ENCODE assay signal across 24 cellular contexts in the genomic region with DNA sequence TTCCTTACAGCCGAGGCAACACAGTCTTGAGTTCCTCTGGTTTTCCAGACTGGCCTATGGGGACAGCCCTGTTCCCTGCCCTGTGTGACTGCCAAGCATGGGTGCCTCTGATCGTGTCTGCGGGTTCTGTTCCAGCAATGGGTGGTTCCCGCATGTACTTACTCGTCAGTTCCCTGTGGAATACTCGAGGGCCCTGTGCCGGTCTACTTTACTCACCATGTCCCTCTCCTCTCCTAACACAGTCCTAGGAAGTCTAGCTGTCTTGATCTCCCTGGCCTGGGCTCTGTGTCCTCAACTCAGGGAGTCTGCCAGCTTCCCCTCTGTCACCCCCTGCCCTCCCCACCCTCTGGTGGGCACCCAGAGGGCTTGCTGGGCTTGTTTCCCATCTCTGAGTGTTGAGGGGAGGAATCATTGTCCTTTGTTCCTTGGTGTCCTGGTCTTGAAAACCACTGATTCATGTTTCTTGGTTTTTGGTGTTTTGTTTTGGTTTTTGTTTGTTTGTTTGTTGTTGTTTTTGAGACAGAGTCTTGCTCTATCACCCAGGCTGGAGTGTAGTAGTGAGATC. TPM values are rescaled to one million over a fixed set of nuclear protein-coding genes. Genes with fewer than 3 reads are reported as not detected.
DNase-seq lines count a peak whose midpoint lies in the region; ATAC-seq and TF ChIP-seq lines count a peak whose summit lies in the region.
"Had no signal": no experiment of that assay in that cellular context is flagged by ENCODE, and none has a peak within 500 bp of the region (broad histone marks: within the 10 kb centered on the region; RNA-seq: fewer than 3 reads in every experiment).

No MANE protein-coding gene starts in this region.

- peaks cover 73% of the 10 kb centered on the region for H3K79me2 ChIP-seq in osteoblast (ENCODE audit: insufficient read depth, low read length)

- no peak overlapping the region for H3K27ac ChIP-seq in osteoblast (ENCODE audit: low read depth, low read length)
- H3K27ac ChIP-seq: neural progenitor cell, stomach, upper lobe of left lung had no signal

- H3K27me3 ChIP-seq in osteoblast (ENCODE audit: insufficient read depth, low read length): no peaks in the 10 kb centered on the region
- H3K27me3 ChIP-seq: neural progenitor cell, stomach, upper lobe of left lung had no signal

- H4K20me1 ChIP-seq in osteoblast (ENCODE audit: insufficient read depth, low read length): peaks cover 10% of the 10 kb centered on the region

- H3K4me1 ChIP-seq in osteoblast (ENCODE audit: insufficient read depth, low read length): peaks cover 37% of the 10 kb centered on the region
- H3K4me1 ChIP-seq: neural progenitor cell had no signal

- H3K36me3 Mint-ChIP-seq in T-helper 1 cell treated with Interleukin-12 subunit alpha and Interleukin-12 subunit beta and Interleukin-4 antibody, amounts not matched to agents 30 μg/mL and 1 μg/mL, for 36 hours (ENCODE audit: low read depth): peaks cover 27% of the 10 kb centered on the region
- H3K36me3 Mint-ChIP-seq in T-helper 17 cell (ENCODE audit: low read depth): peaks cover 7% of the 10 kb centered on the region

- in situ Hi-C loops in G401 (cut with HindIII; ENCODE audit: low sequenced_read_pairs): no loop called here

- H3K4me2 ChIP-seq in osteoblast (ENCODE audit: insufficient read depth, low read length): no peak overlapping the region
- H3K4me2 ChIP-seq: neural progenitor cell, SK-N-SH, smooth muscle cell had no signal

- H3K9me3 Mint-ChIP-seq in T-helper 1 cell treated with Interleukin-12 subunit alpha and Interleukin-12 subunit beta and Interleukin-4 antibody, amounts not matched to agents 30 μg/mL and 1 μg/mL, for 36 hours: no peaks in the 10 kb centered on the region
- H3K9me3 Mint-ChIP-seq: HFFc6, neural progenitor cell had no signal

- H3K4me1 Mint-ChIP-seq in T-helper 1 cell treated with Interleukin-12 subunit alpha and Interleukin-12 subunit beta and Interleukin-4 antibody, amounts not matched to agents 30 μg/mL and 1 μg/mL, for 36 hours (ENCODE audit: low read depth): peaks cover 17% of the 10 kb centered on the region
- H3K4me1 Mint-ChIP-seq in T-helper 17 cell: peaks cover 14% of the 10 kb centered on the region

- no peak for ATAC-seq in T-helper 17 cell
- no peak for ATAC-seq in HG03342 (IDR thresholded peaks at IDR 0.05; ENCODE audit: unreplicated experiment)
- ATAC-seq in stimulated activated naive CD8-positive, alpha-beta T cell treated with anti-CD3 and anti-CD28 coated beads, Interleukin-15, Interleukin-2, amounts not matched to agents 100 U/mL and 50 U/mL, for 24 hours: no peak
- ATAC-seq: activated CD4-positive, CD25-positive, alpha-beta regulatory T cell treated with anti-CD3 and anti-CD28 coated beads, Interleukin-2, amount 50 U/mL, for 24 hours had no signal

- H3K9me3 ChIP-seq in T-helper 17 cell (ENCODE audit: control insufficient read depth, low read length, poor library complexity, severe bottlenecking) (no peaks in the 10 kb centered on the region), osteoblast (ENCODE audit: low read depth, low read length) (no peaks in the 10 kb centered on the region)
- H3K9me3 ChIP-seq: SK-N-SH, stomach, upper lobe of left lung had no signal

- peak overlapping the region; percentile 31 for H3K27ac Mint-ChIP-seq in T-helper 1 cell treated with Interleukin-12 subunit alpha and Interleukin-12 subunit beta and Interleukin-4 antibody, amounts not matched to agents 30 μg/mL and 1 μg/mL, for 36 hours
- H3K27ac Mint-ChIP-seq in T-helper 17 cell: peak overlapping the region; percentile 93
- H3K27ac Mint-ChIP-seq: HFFc6, neural progenitor cell had no signal

- no peak overlapping the region for H3K4me3 ChIP-seq in epithelial cell of esophagus (ENCODE audit: low read length)
- H3K4me3 ChIP-seq in osteoblast (ENCODE audit: insufficient read depth, low read length): no peak overlapping the region
- H3K4me3 ChIP-seq: neural progenitor cell, smooth muscle cell, stomach, upper lobe of left lung had no signal

- no peak overlapping the region for H3K4me3 Mint-ChIP-seq in T-helper 1 cell treated with Interleukin-12 subunit alpha and Interleukin-12 subunit beta and Interleukin-4 antibody, amounts not matched to agents 30 μg/mL and 1 μg/mL, for 36 hours
- no peak overlapping the region for H3K4me3 Mint-ChIP-seq in T-helper 17 cell
- H3K4me3 Mint-ChIP-seq: HFFc6, neural progenitor cell had no signal

- H3K36me3 ChIP-seq in osteoblast (ENCODE audit: insufficient read depth, low read length): peaks cover 15% of the 10 kb centered on the region
- H3K36me3 ChIP-seq: neural progenitor cell had no signal

- no peak for TF ChIP-seq CTCF in epithelial cell of esophagus (IDR thresholded peaks at IDR 0.05; ENCODE audit: insufficient read depth, low read depth, low read length, missing control alignments)
- no peak for TF ChIP-seq CTCF in osteoblast (IDR thresholded peaks at IDR 0.05; ENCODE audit: extremely low read depth, low read depth, low read length)

- DNase-seq in T-helper 1 cell: no peak
- DNase-seq in T-helper 17 cell: no peak
- peak; percentile 8 for DNase-seq in epithelial cell of esophagus (ENCODE audit: low read depth)
- DNase-seq in osteoblast (ENCODE audit: insufficient read length, low spot score, missing footprints): peak; percentile 80
- no peak for DNase-seq in G401 (ENCODE audit: low spot score)
- no peak for DNase-seq in stimulated activated naive CD8-positive, alpha-beta T cell treated with anti-CD3 and anti-CD28 coated beads, Interleukin-15, Interleukin-2, amounts not matched to agents 100 U/mL and 50 U/mL, for 24 hours
- DNase-seq: 8988T; activated gamma-delta T cell; central memory CD4-positive, alpha-beta T cell; effector CD4-positive, alpha-beta T cell; HFFc6; NCI-H1092 treated with DMSO at 0.1 percent for 48 hours; NCI-H2081; NCI-H510A; SK-N-SH; stimulated activated CD4-positive, alpha-beta T cell treated with anti-CD3 and anti-CD28 coated beads, Interleukin-2, amount 100 ng/mL, for 48 hours; stomach; T1000; upper lobe of left lung had no signal

- no peaks in the 10 kb centered on the region for H3K27me3 Mint-ChIP-seq in T-helper 1 cell treated with Interleukin-12 subunit alpha and Interleukin-12 subunit beta and Interleukin-4 antibody, amounts not matched to agents 30 μg/mL and 1 μg/mL, for 36 hours (ENCODE audit: low read depth)
- H3K27me3 Mint-ChIP-seq in T-helper 17 cell: no peaks in the 10 kb centered on the region

- no peak overlapping the region for H2AFZ ChIP-seq in osteoblast (ENCODE audit: low read length)
- H2AFZ ChIP-seq: neural progenitor cell had no signal

RNA-seq across cellular contexts. Expression of a gene that starts 36.0 kb away (rescaled TPM):
- total RNA-seq in T-helper 17 cell (100 to 1,000 TPM; 107 to 122 TPM), osteoblast (33.0 and 36.2 TPM in 2 replicates)
- total RNA-seq in G401 (2014; rRNA removed; shearing (Covaris generic)): 11.1 and 15.4 TPM in 2 replicates

RNA-seq across cellular contexts. Expression of a gene that starts 59.1 kb away (rescaled TPM):
- total RNA-seq in T-helper 17 cell (10 to 100 TPM; 21.9 to 28.7 TPM), osteoblast (2.2 and 2.7 TPM in 2 replicates)
- total RNA-seq in G401 (2014; rRNA removed; shearing (Covaris generic)): 34.0 and 34.3 TPM in 2 replicates

Comparison
In these comparisons a context has a peak if more than half of its experiments do, and no peak if none do; other contexts are left out.
1. DNase-seq: peak in epithelial cell of esophagus (single experiment) and osteoblast (single experiment); none in T-helper 1 cell (0 of 5), T-helper 17 cell (0 of 3), G401 (single experiment) and stimulated activated naive CD8-positive, alpha-beta T cell treated with anti-CD3 and anti-CD28 coated beads, Interleukin-15, Interleukin-2, amounts not matched to agents 100 U/mL and 50 U/mL, for 24 hours (single experiment).